9 cellular contexts compared by ENCODE assay signal in genomic region chr11:2899080-2899783, GRCh38. TPM values are rescaled to one million over a fixed set of nuclear protein-coding genes. Genes with fewer than 3 reads are reported as not detected.
DNase-seq lines count a peak whose midpoint lies in the region; ATAC-seq and TF ChIP-seq lines count a peak whose summit lies in the region.
"Had no signal": no experiment of that assay in that cellular context is flagged by ENCODE, and none has a peak within 500 bp of the region (broad histone marks: within the 10 kb centered on the region; RNA-seq: fewer than 3 reads in every experiment).

No MANE protein-coding gene starts in this region.

- intact Hi-C loops in activated CD4-positive, alpha-beta T cell treated with anti-CD3 and anti-CD28 coated beads, Interleukin-2, amount 10 ng/mL, durations not matched to agents 24 days and 14 days (cut with micrococcal nuclease), result no loop called here
- intact Hi-C loops in activated T-helper 1 cell treated with anti-CD3 and anti-CD28 coated beads, Interleukin-12 subunit alpha, Interleukin-12 subunit beta, Interleukin-2, Interleukin-4 antibody, amounts not matched to agents 30 ng/mL and 10 ng/mL and 1 ng/mL, durations not matched to agents 14 hours and 24 hours and 36 hours (cut with micrococcal nuclease), result loop anchor here (2.0 kb wide), 1 partner anchor 14 kb away; the partner anchor contains the start of gene CDKN1C
- intact Hi-C loops in left lung (cut with DNase I), result no loop called here

- no peak for TF ChIP-seq EP300 in tibial nerve (IDR thresholded peaks at IDR 0.05)

- in situ Hi-C loops in GM13976 (cut with MboI; ENCODE audit: low sequenced_read_pairs, unreplicated experiment), result loop anchor here (10.0 kb wide), 1 partner anchor 364 kb away; no protein-coding TSS in a partner anchor

- H3K4me1 ChIP-seq in left lung, result peaks cover 12 to 58% of the 10 kb centered on the region in 2 donors
- peaks cover 0 to 55% (median 21%) of the 10 kb centered on the region in 4 donors for H3K4me1 ChIP-seq in tibial nerve

- no peaks in the 10 kb centered on the region for H3K9me3 Mint-ChIP-seq in activated CD4-positive, alpha-beta T cell treated with anti-CD3 and anti-CD28 coated beads, Interleukin-2, amount 10 ng/mL, durations not matched to agents 24 days and 14 days
- no peaks in the 10 kb centered on the region for H3K9me3 Mint-ChIP-seq in activated T-helper 1 cell treated with anti-CD3 and anti-CD28 coated beads, Interleukin-12 subunit alpha, Interleukin-12 subunit beta, Interleukin-2, Interleukin-4 antibody, amounts not matched to agents 30 ng/mL and 10 ng/mL and 1 ng/mL, durations not matched to agents 14 hours and 24 hours and 36 hours

- H3K27me3 ChIP-seq in left lung (no peaks in the 10 kb centered on the region), tibial nerve (no peaks in the 10 kb centered on the region)

- no peak for TF ChIP-seq CTCF in left lung (IDR thresholded peaks at IDR 0.05)
- TF ChIP-seq CTCF in tibial nerve (IDR thresholded peaks at IDR 0.05), result no peak
- no peak for TF ChIP-seq CTCF in GM13976 (IDR thresholded peaks at IDR 0.05; ENCODE audit: borderline replicate concordance, control extremely low read depth, extremely low read depth, insufficient read depth, missing control alignments)

- H3K4me1 Mint-ChIP-seq in activated CD4-positive, alpha-beta T cell treated with anti-CD3 and anti-CD28 coated beads, Interleukin-2, amount 10 ng/mL, durations not matched to agents 24 days and 14 days, result peaks cover 32% of the 10 kb centered on the region
- H3K4me1 Mint-ChIP-seq in activated T-helper 1 cell treated with anti-CD3 and anti-CD28 coated beads, Interleukin-12 subunit alpha, Interleukin-12 subunit beta, Interleukin-2, Interleukin-4 antibody, amounts not matched to agents 30 ng/mL and 10 ng/mL and 1 ng/mL, durations not matched to agents 14 hours and 24 hours and 36 hours (ENCODE audit: low read depth), result peaks cover 41% of the 10 kb centered on the region

- H3K27ac ChIP-seq in left lung (peak overlapping the region; percentile 76 to 89), tibial nerve (peak overlapping the region in 3 of 4 donors; percentile 24 to 84 (median 77))

- peak overlapping the region in 1 of 2 donors; percentile 26 for H3K4me3 ChIP-seq in left lung
- H3K4me3 ChIP-seq in tibial nerve, result no peak overlapping the region

- TF ChIP-seq POLR2A in tibial nerve (IDR thresholded peaks at IDR 0.05), result no peak

- H3K9me3 ChIP-seq in left lung (no peaks in the 10 kb centered on the region), tibial nerve (no peaks in the 10 kb centered on the region)

- no peaks in the 10 kb centered on the region for H3K27me3 Mint-ChIP-seq in activated CD4-positive, alpha-beta T cell treated with anti-CD3 and anti-CD28 coated beads, Interleukin-2, amount 10 ng/mL, durations not matched to agents 24 days and 14 days
- no peaks in the 10 kb centered on the region for H3K27me3 Mint-ChIP-seq in activated T-helper 1 cell treated with anti-CD3 and anti-CD28 coated beads, Interleukin-12 subunit alpha, Interleukin-12 subunit beta, Interleukin-2, Interleukin-4 antibody, amounts not matched to agents 30 ng/mL and 10 ng/mL and 1 ng/mL, durations not matched to agents 14 hours and 24 hours and 36 hours (ENCODE audit: insufficient read depth)

- peak overlapping the region; percentile 34 for H3K27ac Mint-ChIP-seq in activated CD4-positive, alpha-beta T cell treated with anti-CD3 and anti-CD28 coated beads, Interleukin-2, amount 10 ng/mL, durations not matched to agents 24 days and 14 days
- peak overlapping the region; percentile 92 for H3K27ac Mint-ChIP-seq in activated T-helper 1 cell treated with anti-CD3 and anti-CD28 coated beads, Interleukin-12 subunit alpha, Interleukin-12 subunit beta, Interleukin-2, Interleukin-4 antibody, amounts not matched to agents 30 ng/mL and 10 ng/mL and 1 ng/mL, durations not matched to agents 14 hours and 24 hours and 36 hours

- ATAC-seq in left lung (peak; percentile 0), GM21717 (IDR thresholded peaks at IDR 0.05; ENCODE audit: unreplicated experiment) (no peak)

- WGBS in tibial nerve, 2 donors, result 69 to 70% methylated on average over 13 of the region's 13 CpGs

- no peaks in the 10 kb centered on the region for H3K36me3 Mint-ChIP-seq in activated CD4-positive, alpha-beta T cell treated with anti-CD3 and anti-CD28 coated beads, Interleukin-2, amount 10 ng/mL, durations not matched to agents 24 days and 14 days (ENCODE audit: low read depth)
- H3K36me3 Mint-ChIP-seq in activated T-helper 1 cell treated with anti-CD3 and anti-CD28 coated beads, Interleukin-12 subunit alpha, Interleukin-12 subunit beta, Interleukin-2, Interleukin-4 antibody, amounts not matched to agents 30 ng/mL and 10 ng/mL and 1 ng/mL, durations not matched to agents 14 hours and 24 hours and 36 hours (ENCODE audit: low read depth), result no peaks in the 10 kb centered on the region

- no peak for DNase-seq in activated CD4-positive, alpha-beta T cell treated with anti-CD3 and anti-CD28 coated beads, Interleukin-2, amount 10 ng/mL, durations not matched to agents 24 days and 14 days
- DNase-seq in activated CD4-positive, alpha-beta T cell treated with anti-CD3 and anti-CD28 coated beads, Interleukin-2, amount 50 U/mL, for 1 hour, result no peak
- no peak for DNase-seq in activated T-helper 1 cell treated with anti-CD3 and anti-CD28 coated beads, Interleukin-12 subunit alpha, Interleukin-12 subunit beta, Interleukin-2, Interleukin-4 antibody, amounts not matched to agents 30 ng/mL and 10 ng/mL and 1 ng/mL, durations not matched to agents 14 hours and 24 hours and 36 hours (ENCODE audit: low spot score)
- DNase-seq in left lung (peak; percentile 74 to 84), tibial nerve (ENCODE audit: low spot score in 2 of 2) (no peak), HCEC 1CT (no peak), GM13976 (ENCODE audit: low spot score) (no peak)
- DNase-seq: cerebellar nuclear complex had no signal

- H3K4me3 Mint-ChIP-seq in activated CD4-positive, alpha-beta T cell treated with anti-CD3 and anti-CD28 coated beads, Interleukin-2, amount 10 ng/mL, durations not matched to agents 24 days and 14 days, result peak overlapping the region; percentile 87
- H3K4me3 Mint-ChIP-seq in activated T-helper 1 cell treated with anti-CD3 and anti-CD28 coated beads, Interleukin-12 subunit alpha, Interleukin-12 subunit beta, Interleukin-2, Interleukin-4 antibody, amounts not matched to agents 30 ng/mL and 10 ng/mL and 1 ng/mL, durations not matched to agents 14 hours and 24 hours and 36 hours, result peak overlapping the region; percentile 82

- H3K36me3 ChIP-seq in left lung (no peaks in the 10 kb centered on the region), tibial nerve (no peaks in the 10 kb centered on the region)

RNA-seq across cellular contexts. Expression of gene CDKN1C, which starts 13.7 kb away (rescaled TPM):
- total RNA-seq in activated CD4-positive, alpha-beta T cell treated with anti-CD3 and anti-CD28 coated beads, Interleukin-2, amount 10 ng/mL, durations not matched to agents 24 days and 14 days, result 1.8 and 2.0 TPM in 2 replicates
- total RNA-seq in activated T-helper 1 cell treated with anti-CD3 and anti-CD28 coated beads, Interleukin-12 subunit alpha, Interleukin-12 subunit beta, Interleukin-2, Interleukin-4 antibody, amounts not matched to agents 30 ng/mL and 10 ng/mL and 1 ng/mL, durations not matched to agents 14 hours and 24 hours and 36 hours, result 3.1 and 3.9 TPM in 2 replicates
- total RNA-seq in left lung (10 to 100 TPM; 18.0 to 31.7 TPM), tibial nerve (100 to 1,000 TPM; 128 to 330 (median 260) TPM)

RNA-seq across cellular contexts. Expression of gene PHLDA2, which starts 30.0 kb away (rescaled TPM):
- total RNA-seq in activated CD4-positive, alpha-beta T cell treated with anti-CD3 and anti-CD28 coated beads, Interleukin-2, amount 10 ng/mL, durations not matched to agents 24 days and 14 days, result 25.5 and 26.7 TPM in 2 replicates
- total RNA-seq in activated T-helper 1 cell treated with anti-CD3 and anti-CD28 coated beads, Interleukin-12 subunit alpha, Interleukin-12 subunit beta, Interleukin-2, Interleukin-4 antibody, amounts not matched to agents 30 ng/mL and 10 ng/mL and 1 ng/mL, durations not matched to agents 14 hours and 24 hours and 36 hours, result 25.7 and 28.0 TPM in 2 replicates
- 10 to 100 TPM; 28.3 to 50.0 TPM for total RNA-seq in left lung
- total RNA-seq in tibial nerve, result 1 to 10 TPM; 3.3 to 6.1 (median 5.1) TPM

Comparison
In these comparisons a context has a peak if more than half of its experiments do, and no peak if none do; other contexts are left out.
1. DNase-seq: peak in left lung (2 of 2); none in activated CD4-positive, alpha-beta T cell treated with anti-CD3 and anti-CD28 coated beads, Interleukin-2, amount 10 ng/mL, durations not matched to agents 24 days and 14 days (single experiment), activated CD4-positive, alpha-beta T cell treated with anti-CD3 and anti-CD28 coated beads, Interleukin-2, amount 50 U/mL, for 1 hour (single experiment), activated T-helper 1 cell treated with anti-CD3 and anti-CD28 coated beads, Interleukin-12 subunit alpha, Interleukin-12 subunit beta, Interleukin-2, Interleukin-4 antibody, amounts not matched to agents 30 ng/mL and 10 ng/mL and 1 ng/mL, durations not matched to agents 14 hours and 24 hours and 36 hours (single experiment), tibial nerve (0 of 2), HCEC 1CT (single experiment) and GM13976 (single experiment).